In the genomic region with DNA sequence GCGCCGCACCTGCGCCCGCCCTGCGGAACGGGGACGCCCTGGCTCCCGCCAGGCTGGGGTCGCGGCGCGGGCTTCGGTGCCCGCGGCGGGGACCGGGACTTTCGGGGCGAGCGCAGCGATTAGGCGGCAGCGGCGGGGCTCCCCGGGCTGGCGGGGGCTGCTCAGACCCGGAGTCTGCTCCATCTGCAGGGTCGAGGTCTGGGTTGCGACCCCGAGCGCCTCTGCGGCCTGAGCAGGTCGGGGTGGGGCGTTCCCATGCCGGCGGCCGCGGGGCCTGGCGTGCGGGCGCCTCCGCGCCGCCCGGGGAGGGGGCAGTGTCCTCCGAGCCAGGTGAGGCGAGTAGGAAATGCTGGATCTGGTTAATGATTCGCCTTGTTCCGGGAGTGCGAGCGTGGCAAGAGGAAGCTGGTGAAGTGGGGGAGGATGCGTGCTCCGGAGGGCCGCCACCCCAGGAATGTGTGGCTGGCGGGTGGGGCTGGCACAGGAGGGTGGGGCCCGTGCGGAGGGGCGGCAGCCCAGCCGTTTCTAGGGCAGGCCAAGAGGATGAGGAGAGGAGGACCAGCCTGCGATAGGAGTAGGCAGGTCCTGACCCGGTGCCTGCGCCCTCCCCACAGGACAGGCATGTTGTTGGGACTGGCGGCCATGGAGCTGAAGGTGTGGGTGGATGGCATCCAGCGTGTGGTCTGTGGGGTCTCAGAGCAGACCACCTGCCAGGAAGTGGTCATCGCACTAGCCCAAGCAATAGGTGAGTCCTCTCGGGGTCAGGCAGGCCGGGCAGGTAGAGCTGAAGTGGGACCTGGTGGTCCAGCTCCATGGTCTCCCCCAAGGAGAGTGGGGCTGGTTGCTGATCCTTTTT, we compare ENCODE assay signal across 8 cellular contexts. TPM values are rescaled to one million over a fixed set of nuclear protein-coding genes. Genes with fewer than 3 reads are reported as not detected.
DNase-seq lines count a peak whose midpoint lies in the region; ATAC-seq and TF ChIP-seq lines count a peak whose summit lies in the region.

No MANE protein-coding gene starts in this region.

- H2AFZ ChIP-seq in osteoblast (ENCODE audit: low read length) = peak overlapping the region; percentile 41

- H4K20me1 ChIP-seq in osteoblast (ENCODE audit: insufficient read depth, low read length) = peaks cover 5% of the 10 kb centered on the region

- H3K4me1 Mint-ChIP-seq in Caco-2 (ENCODE audit: low read depth, unreplicated experiment) = peaks cover 14% of the 10 kb centered on the region
- H3K4me1 Mint-ChIP-seq in T-helper 17 cell = peaks cover 9% of the 10 kb centered on the region

- H3K36me3 ChIP-seq in Caco-2 (ENCODE audit: control insufficient read depth, insufficient read depth, low read length) = peaks cover 8% of the 10 kb centered on the region
- H3K36me3 ChIP-seq in osteoblast (ENCODE audit: insufficient read depth, low read length) = no peaks in the 10 kb centered on the region

- H3K4me3 ChIP-seq in Caco-2 (ENCODE audit: low read depth, low read length) (peak overlapping the region; percentile 51), fibroblast of mammary gland (ENCODE audit: control insufficient read depth, low read depth, low read length) (peak overlapping the region; percentile 31), osteoblast (ENCODE audit: insufficient read depth, low read length) (peak overlapping the region; percentile 75)

- H3K9me3 Mint-ChIP-seq in Caco-2 (ENCODE audit: unreplicated experiment) = no peaks in the 10 kb centered on the region

- H3K9me3 ChIP-seq in Caco-2 = no peaks in the 10 kb centered on the region
- no peaks in the 10 kb centered on the region for H3K9me3 ChIP-seq in T-helper 17 cell (ENCODE audit: control insufficient read depth, low read length, poor library complexity, severe bottlenecking)
- no peaks in the 10 kb centered on the region for H3K9me3 ChIP-seq in osteoblast (ENCODE audit: low read depth, low read length)

- H3K79me2 ChIP-seq in osteoblast (ENCODE audit: insufficient read depth, low read length) = no peaks in the 10 kb centered on the region

- H3K4me3 Mint-ChIP-seq in Caco-2 (ENCODE audit: unreplicated experiment) = peak overlapping the region; percentile 90
- H3K4me3 Mint-ChIP-seq in T-helper 17 cell = peak overlapping the region; percentile 95

- H3K36me3 Mint-ChIP-seq in Caco-2 (ENCODE audit: insufficient read depth, unreplicated experiment) (peaks cover 60% of the 10 kb centered on the region), T-helper 17 cell (ENCODE audit: low read depth) (no peaks in the 10 kb centered on the region)

- H3K27ac ChIP-seq in osteoblast (ENCODE audit: low read depth, low read length) = no peak overlapping the region

- DNase-seq in Caco-2 (peak; percentile 88 to 94), T-helper 17 cell (no peak), fibroblast of mammary gland (ENCODE audit: low read depth) (no peak), osteoblast (ENCODE audit: insufficient read length, low spot score, missing footprints) (peak; percentile 92), GF-D8 (lab: John Stamatoyannopoulos, UW) (no peak), putamen (ENCODE audit: low spot score) (no peak)

- peak overlapping the region; percentile 78 for H3K27ac Mint-ChIP-seq in Caco-2 (ENCODE audit: unreplicated experiment)
- no peak overlapping the region for H3K27ac Mint-ChIP-seq in T-helper 17 cell

- peaks cover 44% of the 10 kb centered on the region for H3K4me1 ChIP-seq in Caco-2
- peaks cover 8% of the 10 kb centered on the region for H3K4me1 ChIP-seq in osteoblast (ENCODE audit: insufficient read depth, low read length)

- TF ChIP-seq CTCF in Caco-2 (IDR thresholded peaks at IDR 0.05; ENCODE audit: insufficient read depth in 1 of 2, low read depth in 1 of 2, low read length in 1 of 2, severe bottlenecking in 1 of 2, unreplicated experiment in 1 of 2) (no peak), fibroblast of mammary gland (conservative IDR thresholded peaks at IDR 0.05; ENCODE audit: control insufficient read depth, insufficient read depth, low read depth, low read length) (no peak), osteoblast (IDR thresholded peaks at IDR 0.05; ENCODE audit: extremely low read depth, low read depth, low read length) (no peak)

- intact Hi-C loops in Caco-2 (cut with micrococcal nuclease; ENCODE audit: unreplicated experiment) = loop anchor here (2.0 to 10.0 kb wide), 3 partner anchors 15 to 133 kb away; a partner anchor contains a TSS

- CTCF ChIA-PET in Caco-2 (lab: Charles Lee) = no interaction called here

- H3K27me3 ChIP-seq in Caco-2 (replicated peaks; ENCODE audit: control insufficient read depth, insufficient read depth, low read length) (no peaks in the 10 kb centered on the region), osteoblast (ENCODE audit: insufficient read depth, low read length) (peaks cover 22% of the 10 kb centered on the region)

- POLR2A ChIA-PET in Caco-2 (lab: Charles Lee) = interaction anchor here (0.6 to 1.2 kb wide), 4 partner anchors 15 to 258 kb away, joined by 3 to 12 read pairs (median 6); a partner anchor contains a TSS

- ATAC-seq in GM19452 (IDR thresholded peaks at IDR 0.05; ENCODE audit: unreplicated experiment) (peak; percentile 12), HG03460 (IDR thresholded peaks at IDR 0.05; ENCODE audit: unreplicated experiment) (peak; percentile 20), T-helper 17 cell (peak; percentile 41)

- H3K27me3 Mint-ChIP-seq in Caco-2 (ENCODE audit: insufficient read depth, unreplicated experiment) (no peaks in the 10 kb centered on the region), T-helper 17 cell (no peaks in the 10 kb centered on the region)

- no TSS peak for BruUV-seq in Caco-2 (replicated peaks; lab: Mats Ljungman, UMichigan)

- peak overlapping the region; percentile 81 for H3K4me2 ChIP-seq in osteoblast (ENCODE audit: insufficient read depth, low read length)

RNA-seq across cellular contexts. Expression of a gene that starts 0.6 kb away (rescaled TPM):
- 61.1 and 65.5 TPM in 2 replicates for total RNA-seq in Caco-2 (2022)
- total RNA-seq in T-helper 17 cell = 10 to 100 TPM; 24.6 to 29.4 TPM
- 2.4 and 6.2 TPM in 2 replicates for total RNA-seq in osteoblast

RNA-seq across cellular contexts. Expression of a gene that starts 0.8 kb away (rescaled TPM):
- total RNA-seq in Caco-2 (2022) = 11.9 and 13.8 TPM in 2 replicates
- 1 to 10 TPM; 3.8 to 6.0 TPM for total RNA-seq in T-helper 17 cell
- 0.29 and 0.36 TPM in 2 replicates for total RNA-seq in osteoblast

RNA-seq across cellular contexts. Expression of a gene that starts 14.9 kb away (rescaled TPM):
- total RNA-seq in Caco-2 (2022) (43.9 and 46.8 TPM in 2 replicates), T-helper 17 cell (10 to 100 TPM; 36.7 to 44.8 TPM), osteoblast (23.9 and 27.5 TPM in 2 replicates)

RNA-seq across cellular contexts. Expression of a gene that starts 24.0 kb away (rescaled TPM):
- total RNA-seq in Caco-2 (2022) (4.3 and 4.4 TPM in 2 replicates), T-helper 17 cell (1 to 10 TPM; 5.7 to 5.8 TPM), osteoblast (0.88 and 1.1 TPM in 2 replicates)

RNA-seq across cellular contexts. Expression of a gene that starts 26.0 kb away (rescaled TPM):
- 60.2 and 69.0 TPM in 2 replicates for total RNA-seq in Caco-2 (2022)
- total RNA-seq in T-helper 17 cell = 10 to 100 TPM; 31.4 TPM
- 28.6 and 35.7 TPM in 2 replicates for total RNA-seq in osteoblast

Comparison
In these comparisons a context has a peak if more than half of its experiments do, and no peak if none do; other contexts are left out.
1. DNase-seq: peak in Caco-2 (2 of 2) and osteoblast (single experiment); none in T-helper 17 cell (0 of 3), fibroblast of mammary gland (single experiment), GF-D8 (single experiment) and putamen (single experiment).
2. Peak in every context shown above with its lines, with median percentiles within 50 percentile points of each other: H3K4me3 ChIP-seq and ATAC-seq.